Comparison of ENCODE assay signal across 12 cellular contexts in the genomic region with DNA sequence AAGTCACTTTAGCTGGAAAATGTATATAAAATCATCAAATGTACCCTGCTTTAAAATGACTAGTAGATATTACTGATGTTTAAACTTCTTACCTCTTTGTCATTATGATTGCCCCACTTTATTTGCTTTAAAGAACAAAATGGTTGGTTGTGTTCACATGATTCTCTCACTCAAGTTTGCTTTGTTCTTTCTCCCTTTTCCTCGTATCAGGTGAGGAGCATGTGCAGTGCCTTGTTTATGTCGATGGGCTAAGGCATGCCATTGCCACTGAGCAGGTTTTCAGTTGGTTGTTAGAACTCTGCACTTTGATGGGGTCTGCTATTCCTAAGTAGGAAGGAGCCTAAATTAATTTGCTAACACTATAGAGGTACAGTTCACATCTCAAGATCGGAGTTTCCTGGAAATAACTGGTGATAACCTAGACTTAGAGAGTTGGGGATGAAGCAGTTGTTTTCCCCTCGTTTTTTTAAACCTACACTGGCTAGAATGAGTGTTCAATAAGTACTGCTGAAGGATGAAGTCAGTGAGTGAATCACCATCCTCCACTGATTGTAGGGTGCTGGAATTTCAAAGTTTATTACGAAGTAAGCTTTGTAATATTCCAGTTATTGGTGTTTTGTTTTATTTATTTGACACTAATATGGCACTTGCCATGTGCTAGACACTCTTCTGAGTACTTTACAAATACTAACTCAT. TPM values are rescaled to one million over a fixed set of nuclear protein-coding genes. Genes with fewer than 3 reads are reported as not detected.
DNase-seq lines count a peak whose midpoint lies in the region; ATAC-seq, FAIRE-seq and TF ChIP-seq lines count a peak whose summit lies in the region.
"Had no signal": no experiment of that assay in that cellular context is flagged by ENCODE, and none has a peak within 500 bp of the region (broad histone marks: within the 10 kb centered on the region; RNA-seq: fewer than 3 reads in every experiment).

No MANE protein-coding gene starts in this region.

- no peak for FAIRE-seq in frontal cortex (lab: Jason Lieb, UNC)

- H3K36me3 Mint-ChIP-seq in neural progenitor cell = peaks cover 7% of the 10 kb centered on the region

- H4K12ac ChIP-seq in trophoblast cell (ENCODE audit: low read depth, low read length) = no peak overlapping the region

- H3K79me1 ChIP-seq in trophoblast cell (ENCODE audit: low read length) = no peaks in the 10 kb centered on the region

- H2AFZ ChIP-seq in neural progenitor cell (replicated peaks) (no peak overlapping the region), trophoblast cell (ENCODE audit: insufficient read depth, low read length, poor library complexity) (no peak overlapping the region)

- no peak overlapping the region for H2BK120ac ChIP-seq in trophoblast cell (ENCODE audit: insufficient read depth, low read length, poor library complexity)

- H3K23ac ChIP-seq in trophoblast cell (ENCODE audit: low read length) = no peak overlapping the region

- H3K4me3 ChIP-seq in RWPE2 (ENCODE audit: severe bottlenecking) (no peak overlapping the region), ectodermal cell (ENCODE audit: insufficient read depth, low read depth, low read length) (no peak overlapping the region), neural progenitor cell (no peak overlapping the region), trophoblast cell (ENCODE audit: low read depth, low read length) (no peak overlapping the region)
- H3K4me3 ChIP-seq: smooth muscle cell had no signal

- H3K14ac ChIP-seq in trophoblast cell (ENCODE audit: low read length) = no peak overlapping the region

- peak overlapping the region; percentile 53 for H3K4me3 Mint-ChIP-seq in neural progenitor cell

- no peak overlapping the region for H4K91ac ChIP-seq in trophoblast cell (ENCODE audit: low read depth, low read length)

- H3K27ac ChIP-seq in RWPE2 (ENCODE audit: poor library complexity, severe bottlenecking) = no peak overlapping the region
- H3K27ac ChIP-seq in ectodermal cell (ENCODE audit: insufficient read depth, low read depth, low read length, poor library complexity, severe bottlenecking) = peak overlapping the region; percentile 45
- peak overlapping the region; percentile 17 for H3K27ac ChIP-seq in neural progenitor cell
- no peak overlapping the region for H3K27ac ChIP-seq in trophoblast cell (ENCODE audit: low read depth, low read length)

- no peak overlapping the region for H3K18ac ChIP-seq in trophoblast cell (ENCODE audit: low read length)

- peak overlapping the region; percentile 62 for H3K27ac Mint-ChIP-seq in neural progenitor cell

- H3K27me3 ChIP-seq in RWPE2 (ENCODE audit: insufficient read depth, poor library complexity, severe bottlenecking) (no peaks in the 10 kb centered on the region), ectodermal cell (ENCODE audit: control insufficient read depth, insufficient read depth, low read length, poor library complexity, severe bottlenecking) (no peaks in the 10 kb centered on the region), neural progenitor cell (no peaks in the 10 kb centered on the region), trophoblast cell (ENCODE audit: insufficient read depth, low read length) (no peaks in the 10 kb centered on the region)

- peaks cover 24% of the 10 kb centered on the region for H3F3A ChIP-seq in neural progenitor cell (ENCODE audit: low read depth)

- H2BK5ac ChIP-seq in trophoblast cell (ENCODE audit: low read depth, low read length, poor library complexity) = no peak overlapping the region

- no peak overlapping the region for H2BK12ac ChIP-seq in trophoblast cell (ENCODE audit: low read length)

- DNase-seq in EL (peak; percentile 60), RWPE2 (ENCODE audit: low spot score) (no peak), neural progenitor cell (ENCODE audit: low spot score) (no peak), cerebellar nuclear complex (lab: John Stamatoyannopoulos, UW) (no peak), trophoblast cell (no peak), frontal cortex (ENCODE audit: low spot score in 2 of 2) (no peak)
- DNase-seq: naive B cell, NCI-H1930 had no signal

- WGBS in ectodermal cell, 2 experiments = 67 to 69% methylated on average over 5 of the region's 5 CpGs
- no CpG with 5 or more reads among the region's 5 CpGs for WGBS in trophoblast cell (ENCODE audit: extremely low coverage, insufficient coverage, insufficient read length)

- H2AK5ac ChIP-seq in trophoblast cell (ENCODE audit: low read length) = no peak overlapping the region

- no peaks in the 10 kb centered on the region for H3K4me1 ChIP-seq in RWPE2 (ENCODE audit: insufficient read depth, poor library complexity, severe bottlenecking)
- peaks cover 26% of the 10 kb centered on the region for H3K4me1 ChIP-seq in ectodermal cell (ENCODE audit: control insufficient read depth, insufficient read depth, low read length)
- peaks cover 41% of the 10 kb centered on the region for H3K4me1 ChIP-seq in neural progenitor cell
- peaks cover 5 to 6% of the 10 kb centered on the region in 2 experiments for H3K4me1 ChIP-seq in trophoblast cell (ENCODE audit: control insufficient read depth in 1 of 2, insufficient read depth in 2 of 2, low read length in 2 of 2)

- peaks cover 8% of the 10 kb centered on the region for H4K20me1 ChIP-seq in neural progenitor cell (ENCODE audit: low read depth)

- no peak overlapping the region for H3K9ac ChIP-seq in neural progenitor cell
- H3K9ac ChIP-seq in trophoblast cell (ENCODE audit: low read length) = no peak overlapping the region

- peaks cover 49% of the 10 kb centered on the region for H3K4me1 Mint-ChIP-seq in neural progenitor cell

- H3K79me2 ChIP-seq in neural progenitor cell (ENCODE audit: low read depth) (peaks cover 47% of the 10 kb centered on the region), trophoblast cell (ENCODE audit: control insufficient read depth, insufficient read depth, low read length, poor library complexity) (no peaks in the 10 kb centered on the region)

- no peak for TF ChIP-seq CTCF in RWPE2 (IDR thresholded peaks at IDR 0.05; ENCODE audit: poor library complexity, severe bottlenecking)
- no peak for TF ChIP-seq CTCF in neural progenitor cell (IDR thresholded peaks at IDR 0.05)

- no peaks in the 10 kb centered on the region for H3K27me3 Mint-ChIP-seq in neural progenitor cell (ENCODE audit: insufficient read depth, low read depth)
- H3K27me3 Mint-ChIP-seq: IgD-negative memory B cell, naive B cell had no signal

- H3K9me3 ChIP-seq in RWPE2 (ENCODE audit: severe bottlenecking) = no peaks in the 10 kb centered on the region
- H3K9me3 ChIP-seq in ectodermal cell (ENCODE audit: control insufficient read depth, low read length) = no peaks in the 10 kb centered on the region
- H3K9me3 ChIP-seq in neural progenitor cell (ENCODE audit: low read depth) = no peaks in the 10 kb centered on the region
- no peaks in the 10 kb centered on the region for H3K9me3 ChIP-seq in trophoblast cell (ENCODE audit: insufficient read depth, low read depth, low read length)

- H4K8ac ChIP-seq in trophoblast cell (ENCODE audit: low read depth, low read length) = no peak overlapping the region

- no peaks in the 10 kb centered on the region for H3K9me3 Mint-ChIP-seq in neural progenitor cell
- H3K9me3 Mint-ChIP-seq: IgD-negative memory B cell, naive B cell had no signal

- ATAC-seq in RWPE2 (ENCODE audit: low read depth) = peak; percentile 70
- no peak for ATAC-seq in HG03469 (IDR thresholded peaks at IDR 0.05; ENCODE audit: unreplicated experiment)

- peaks cover 37% of the 10 kb centered on the region for H3K36me3 ChIP-seq in RWPE2 (ENCODE audit: low read depth)
- H3K36me3 ChIP-seq in ectodermal cell (ENCODE audit: control insufficient read depth, insufficient read depth, low read length) = peaks cover 8% of the 10 kb centered on the region
- peaks cover 4% of the 10 kb centered on the region for H3K36me3 ChIP-seq in neural progenitor cell
- H3K36me3 ChIP-seq in trophoblast cell (ENCODE audit: control insufficient read depth in 1 of 2, insufficient read depth in 2 of 2, low read length in 2 of 2) = peaks cover 3 to 6% of the 10 kb centered on the region in 2 experiments

- H3K4ac ChIP-seq in trophoblast cell (ENCODE audit: low read depth, low read length) = no peak overlapping the region

- H3K4me2 ChIP-seq in neural progenitor cell (peak overlapping the region; percentile 72), trophoblast cell (ENCODE audit: low read length) (no peak overlapping the region)
- H3K4me2 ChIP-seq: smooth muscle cell had no signal

RNA-seq across cellular contexts. Expression of a gene that starts 5.5 kb away (rescaled TPM):
- 30.0 TPM for polyA plus RNA-seq in ectodermal cell (2013, experiment 1 of 4)
- 33.4 TPM for polyA plus RNA-seq in ectodermal cell (2013, experiment 2 of 4)
- 28.7 TPM for polyA plus RNA-seq in ectodermal cell (2013, experiment 3 of 4)
- polyA plus RNA-seq in ectodermal cell (2013, experiment 4 of 4) = 32.1 TPM
- total RNA-seq in neural progenitor cell (ENCODE audit: low replicate concordance) (11.1 and 17.2 TPM in 2 replicates), frontal cortex (11.0 TPM)
- polyA plus RNA-seq in trophoblast cell (2013) = 9.7 and 10.7 TPM in 2 replicates

RNA-seq across cellular contexts. Expression of a gene that starts 27.1 kb away (rescaled TPM):
- polyA plus RNA-seq in ectodermal cell (2013, experiment 1 of 4) = 1.9 TPM
- polyA plus RNA-seq in ectodermal cell (2013, experiment 2 of 4) = 3.6 TPM
- polyA plus RNA-seq in ectodermal cell (2013, experiment 3 of 4) = 3.1 TPM
- polyA plus RNA-seq in ectodermal cell (2013, experiment 4 of 4) = 4.1 TPM
- 3.5 and 4.1 TPM in 2 replicates for total RNA-seq in neural progenitor cell (ENCODE audit: low replicate concordance)
- 3.0 and 4.2 TPM in 2 replicates for polyA plus RNA-seq in trophoblast cell (2013)
- 23.6 TPM for total RNA-seq in frontal cortex

Comparison
In these comparisons a context has a peak if more than half of its experiments do, and no peak if none do; other contexts are left out.
1. H3K27ac ChIP-seq: peak in ectodermal cell (single experiment) and neural progenitor cell (single experiment); none in RWPE2 (single experiment) and trophoblast cell (single experiment).